In the genomic region with DNA sequence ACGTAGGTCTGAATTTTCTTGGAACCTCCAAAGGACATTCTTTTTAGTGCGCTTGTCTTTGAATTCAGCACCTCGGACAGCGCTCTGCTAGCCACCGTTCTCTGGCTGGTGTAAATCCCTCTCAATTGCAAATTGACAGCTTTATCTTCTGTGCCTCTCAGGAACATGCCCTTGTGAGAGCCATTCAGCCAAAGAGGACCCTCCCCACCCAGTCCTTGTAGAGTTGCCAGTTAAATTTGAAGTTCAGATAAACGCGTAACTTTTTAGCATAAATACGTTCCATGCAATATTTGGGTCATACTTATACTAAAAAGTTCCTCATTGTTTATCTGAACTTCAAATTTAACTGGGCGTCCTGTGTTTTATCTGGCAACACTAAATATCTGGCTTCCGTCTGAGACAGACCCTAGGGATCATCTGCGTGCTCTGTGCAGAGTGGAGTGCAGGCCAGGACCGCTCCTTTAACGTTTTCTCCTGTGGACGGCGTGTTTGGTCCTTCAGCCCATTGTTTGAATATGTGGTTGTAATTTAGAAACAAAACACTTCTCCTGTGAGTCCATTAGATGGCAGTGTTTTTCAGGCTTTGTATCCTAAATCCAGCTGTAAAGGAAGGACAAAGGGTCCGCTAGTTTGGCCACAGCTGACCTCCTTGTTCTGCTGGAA, we compare ENCODE assay signal across 8 cellular contexts. TPM values are rescaled to one million over a fixed set of nuclear protein-coding genes. Genes with fewer than 3 reads are reported as not detected.
DNase-seq lines count a peak whose midpoint lies in the region; ATAC-seq and TF ChIP-seq lines count a peak whose summit lies in the region.

No MANE protein-coding gene starts in this region.

- H3K79me2 ChIP-seq in GM23338 (replicated peaks; ENCODE audit: insufficient read depth): no peaks in the 10 kb centered on the region

- H3K4me3 Mint-ChIP-seq in GM23338 (peak overlapping the region; percentile 57), natural killer cell (no peak overlapping the region)
- H3K4me3 Mint-ChIP-seq in activated CD4-positive, alpha-beta memory T cell treated with anti-CD3 and anti-CD28 coated beads, Interleukin-2, amount 10 ng/mL, durations not matched to agents 7 days and 5 days: no peak overlapping the region

- no peaks in the 10 kb centered on the region; the same call in 1 of the 2 replicates for H4K20me1 ChIP-seq in GM23338 (replicated peaks; ENCODE audit: insufficient read depth)

- intact Hi-C loops in natural killer cell (cut with micrococcal nuclease): no loop called here

- H3K36me3 Mint-ChIP-seq in GM23338 (ENCODE audit: low read depth) (no peaks in the 10 kb centered on the region), natural killer cell (no peaks in the 10 kb centered on the region)
- peaks cover 45% of the 10 kb centered on the region for H3K36me3 Mint-ChIP-seq in activated CD4-positive, alpha-beta memory T cell treated with anti-CD3 and anti-CD28 coated beads, Interleukin-2, amount 10 ng/mL, durations not matched to agents 7 days and 5 days (ENCODE audit: low read depth)

- H3K9me3 Mint-ChIP-seq in GM23338 (no peaks in the 10 kb centered on the region), natural killer cell (no peaks in the 10 kb centered on the region)
- H3K9me3 Mint-ChIP-seq in activated CD4-positive, alpha-beta memory T cell treated with anti-CD3 and anti-CD28 coated beads, Interleukin-2, amount 10 ng/mL, durations not matched to agents 7 days and 5 days: no peaks in the 10 kb centered on the region

- CTCF ChIA-PET in activated CD4-positive, alpha-beta memory T cell treated with anti-CD3 and anti-CD28 coated beads, Interleukin-2, amount 10 ng/mL, durations not matched to agents 7 days and 5 days (lab: Charles Lee): interaction anchor here (0.9 to 1.1 kb wide), 3 partner anchors 8 to 192 kb away, joined by 3 to 4 read pairs (median 3); no protein-coding TSS in a partner anchor

- H2AFZ ChIP-seq in GM23338: no peak overlapping the region

- H3K27ac Mint-ChIP-seq in GM23338: no peak overlapping the region
- H3K27ac Mint-ChIP-seq in activated CD4-positive, alpha-beta memory T cell treated with anti-CD3 and anti-CD28 coated beads, Interleukin-2, amount 10 ng/mL, durations not matched to agents 7 days and 5 days: no peak overlapping the region
- H3K27ac Mint-ChIP-seq in natural killer cell: peak overlapping the region; percentile 24 to 38

- no peaks in the 10 kb centered on the region for H3K9me2 ChIP-seq in GM23338 (ENCODE audit: insufficient read depth)

- no peak overlapping the region for H3K27ac ChIP-seq in GM23338 (ENCODE audit: low read depth)

- ATAC-seq in GM23338 (peak; percentile 84), natural killer cell (peak in 2 of 3 donors; percentile 57 to 61), HG03097 (IDR thresholded peaks at IDR 0.05; ENCODE audit: low FRiP score, unreplicated experiment) (no peak), HG02798 (IDR thresholded peaks at IDR 0.05; ENCODE audit: poor library complexity, unreplicated experiment) (no peak)

- DNase-seq in AG20443 (ENCODE audit: low spot score): peak; percentile 76
- peak; percentile 92 for DNase-seq in GM23338 (ENCODE audit: low spot score)
- peak; percentile 24 to 61 for DNase-seq in NCI-H446 (lab: John Stamatoyannopoulos, UW)
- DNase-seq in activated CD4-positive, alpha-beta memory T cell treated with anti-CD3 and anti-CD28 coated beads, Interleukin-2, amount 10 ng/mL, durations not matched to agents 7 days and 5 days: peak; percentile 59
- peak; percentile 64 for DNase-seq in fibroblast of mammary gland (ENCODE audit: low read depth)
- DNase-seq in natural killer cell: peak; percentile 39

- POLR2A ChIA-PET in activated CD4-positive, alpha-beta memory T cell treated with anti-CD3 and anti-CD28 coated beads, Interleukin-2, amount 10 ng/mL, durations not matched to agents 7 days and 5 days (lab: Charles Lee): no interaction called here

- no peaks in the 10 kb centered on the region for H3K36me3 ChIP-seq in GM23338 (ENCODE audit: insufficient read depth)

- H3K27me3 ChIP-seq in GM23338 (ENCODE audit: insufficient read depth): no peaks in the 10 kb centered on the region

- peaks cover 7% of the 10 kb centered on the region for H3K27me3 Mint-ChIP-seq in GM23338 (ENCODE audit: insufficient read depth, low read depth, poor library complexity)
- H3K27me3 Mint-ChIP-seq in activated CD4-positive, alpha-beta memory T cell treated with anti-CD3 and anti-CD28 coated beads, Interleukin-2, amount 10 ng/mL, durations not matched to agents 7 days and 5 days: no peaks in the 10 kb centered on the region
- no peaks in the 10 kb centered on the region for H3K27me3 Mint-ChIP-seq in natural killer cell (ENCODE audit: low read depth in 2 of 2)

- H3K4me2 ChIP-seq in GM23338: peak overlapping the region; percentile 56

- peaks cover 11% of the 10 kb centered on the region for H3K4me1 Mint-ChIP-seq in GM23338
- peaks cover 2% of the 10 kb centered on the region for H3K4me1 Mint-ChIP-seq in activated CD4-positive, alpha-beta memory T cell treated with anti-CD3 and anti-CD28 coated beads, Interleukin-2, amount 10 ng/mL, durations not matched to agents 7 days and 5 days
- H3K4me1 Mint-ChIP-seq in natural killer cell: peaks cover 34 to 56% of the 10 kb centered on the region in 2 donors

- peaks cover 3% of the 10 kb centered on the region for H3K4me1 ChIP-seq in GM23338 (ENCODE audit: insufficient read depth)

- TF ChIP-seq CTCF in GM23338 (conservative IDR thresholded peaks at IDR 0.05; ENCODE audit: low read depth in 2 of 2): peak; percentile 76 to 83
- peak; percentile 57 for TF ChIP-seq CTCF in fibroblast of mammary gland (conservative IDR thresholded peaks at IDR 0.05; ENCODE audit: control insufficient read depth, insufficient read depth, low read depth, low read length)
- no peak for TF ChIP-seq CTCF in natural killer cell (IDR thresholded peaks at IDR 0.05)

- H3K4me3 ChIP-seq in GM23338 (peak overlapping the region; percentile 22; the same call in 1 of the 2 replicates), fibroblast of mammary gland (ENCODE audit: control insufficient read depth, low read depth, low read length) (no peak overlapping the region)

- H3F3A ChIP-seq in GM23338 (replicated peaks; ENCODE audit: low read depth): no peaks in the 10 kb centered on the region

TF ChIP-seq in GM23338, 12 proteins besides CTCF, POLR2A, EP300 and RAD21:
- TF ChIP-seq STAT1 (IDR thresholded peaks at IDR 0.05; ENCODE audit: unreplicated experiment): no peak
- TF ChIP-seq NANOG (IDR thresholded peaks at IDR 0.05; ENCODE audit: borderline replicate concordance): no peak
- TF ChIP-seq REST (IDR thresholded peaks at IDR 0.05; ENCODE audit: unreplicated experiment): peak; percentile 91

RNA-seq across cellular contexts. Expression of gene KCNAB2, which starts 7.0 kb away (rescaled TPM):
- total RNA-seq in GM23338 (2014; rRNA removed; shearing (Covaris generic)): 3.7 and 5.1 TPM in 2 replicates
- 2.1 and 3.0 TPM in 2 replicates for polyA plus RNA-seq in GM23338 (2016; fragmentation: Nextera tagmentation; extraction: Ambion mirVana)
- total RNA-seq in activated CD4-positive, alpha-beta memory T cell treated with anti-CD3 and anti-CD28 coated beads, Interleukin-2, amount 10 ng/mL, durations not matched to agents 7 days and 5 days: 100 to 1,000 TPM; 284 to 286 TPM
- 100 to 1,000 TPM; 387 to 749 (median 430) TPM for total RNA-seq in natural killer cell

Comparison
In these comparisons a context has a peak if more than half of its experiments do, and no peak if none do; other contexts are left out.
1. DNase-seq: peak in every context shown above with its lines; median percentile 92 in GM23338; 76 in AG20443; 64 in fibroblast of mammary gland; 59 in activated CD4-positive, alpha-beta memory T cell treated with anti-CD3 and anti-CD28 coated beads, Interleukin-2, amount 10 ng/mL, durations not matched to agents 7 days and 5 days; 42 in NCI-H446; 39 in natural killer cell.
2. ATAC-seq: peak in GM23338 (single experiment) and natural killer cell (2 of 3); none in HG03097 (single experiment) and HG02798 (single experiment).
3. H3K27ac Mint-ChIP-seq: peak in natural killer cell (2 of 2); none in GM23338 (single experiment) and activated CD4-positive, alpha-beta memory T cell treated with anti-CD3 and anti-CD28 coated beads, Interleukin-2, amount 10 ng/mL, durations not matched to agents 7 days and 5 days (single experiment).
4. RNA of gene KCNAB2, which starts 7.0 kb away (total RNA-seq): 387 to 749 TPM in natural killer cell and 284 to 286 TPM in activated CD4-positive, alpha-beta memory T cell treated with anti-CD3 and anti-CD28 coated beads, Interleukin-2, amount 10 ng/mL, durations not matched to agents 7 days and 5 days; 3.7 to 5.1 TPM in GM23338; every median in the first group is over 10 times any median in the second.